Comparison of ENCODE assay signal across 9 cellular contexts in the genomic region with DNA sequence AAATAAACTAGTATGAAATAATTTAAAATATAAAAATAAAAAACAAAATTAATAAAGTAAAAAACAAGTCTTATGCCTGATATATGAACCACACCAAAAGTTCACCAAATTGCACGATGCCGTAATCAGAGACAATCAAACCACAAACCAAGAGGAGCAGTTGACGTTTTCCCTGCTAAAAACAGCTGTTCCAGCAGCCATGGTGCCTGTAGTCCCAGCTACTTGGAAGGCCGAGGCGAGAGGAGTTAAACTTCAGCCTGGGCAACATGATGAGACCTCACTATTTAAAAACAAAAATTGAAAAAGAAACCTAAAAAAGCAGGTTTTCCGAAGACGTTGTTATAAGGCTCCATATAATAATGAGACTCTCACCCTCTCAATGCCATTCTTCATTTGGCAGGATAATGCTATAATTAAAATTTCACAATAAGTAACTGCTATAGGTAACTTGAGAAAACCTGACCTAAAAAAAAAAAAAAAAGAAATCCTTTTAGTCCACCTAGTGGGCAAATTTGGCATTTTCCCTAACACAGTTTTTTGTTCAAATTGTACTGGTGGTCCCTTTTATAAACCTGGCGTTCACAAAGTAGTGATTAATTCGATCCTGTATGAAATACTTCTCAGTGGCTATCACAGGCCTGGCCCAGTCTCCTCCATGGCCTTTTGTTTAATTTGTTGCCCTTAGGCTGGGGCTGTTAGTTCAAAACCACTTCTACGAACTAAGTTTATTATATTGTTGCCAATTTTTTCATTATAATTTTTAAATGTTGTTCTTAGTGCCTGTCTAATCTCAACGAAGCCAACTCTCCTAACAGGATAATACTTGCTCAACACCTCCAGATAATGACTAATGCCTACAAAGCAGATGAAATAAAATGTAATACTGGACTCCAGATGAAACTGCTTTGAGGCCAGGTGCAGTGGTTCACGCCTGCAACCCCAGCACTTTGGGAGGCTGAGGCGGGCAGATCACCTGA.
DNase-seq lines count a peak whose midpoint lies in the region; ATAC-seq, FAIRE-seq and TF ChIP-seq lines count a peak whose summit lies in the region.
"Had no signal": no experiment of that assay in that cellular context is flagged by ENCODE, and none has a peak within 500 bp of the region (broad histone marks: within the 10 kb centered on the region; RNA-seq: fewer than 3 reads in every experiment).

No MANE protein-coding gene starts in this region.

- no peak overlapping the region for H3K4me2 ChIP-seq in astrocyte (ENCODE audit: low read length)
- H3K4me2 ChIP-seq: BLaER1 treated with 17β-estradiol and CSF1 and Interleukin-3, amounts not matched to agents 10 nM and 100 nM had no signal

- TF ChIP-seq POLR2A in right lobe of liver (IDR thresholded peaks at IDR 0.05), result no peak

- no peak overlapping the region for H2AFZ ChIP-seq in astrocyte (ENCODE audit: low read depth, low read length)

- ATAC-seq in right lobe of liver (peak in 2 of 4 donors; percentile 11 to 48), GM18517 (IDR thresholded peaks at IDR 0.05; ENCODE audit: unreplicated experiment) (no peak)

- no peaks in the 10 kb centered on the region for H3K79me2 ChIP-seq in astrocyte (ENCODE audit: insufficient read depth, low read length)

- H3K4me3 Mint-ChIP-seq in astrocyte (ENCODE audit: unreplicated experiment), result no peak overlapping the region

- H3K27ac ChIP-seq in astrocyte (ENCODE audit: low read depth, low read length), result no peak overlapping the region
- peak overlapping the region; percentile 58 to 84 (median 65) for H3K27ac ChIP-seq in right lobe of liver
- H3K27ac ChIP-seq: BLaER1 treated with 17β-estradiol and CSF1 and Interleukin-3, amounts not matched to agents 10 nM and 100 nM had no signal

- no peaks in the 10 kb centered on the region for H3K4me1 ChIP-seq in astrocyte (ENCODE audit: insufficient read depth, low read length)
- H3K4me1 ChIP-seq in right lobe of liver, result peaks cover 0 to 30% (median 3%) of the 10 kb centered on the region in 4 donors
- H3K4me1 ChIP-seq: BLaER1 treated with 17β-estradiol and CSF1 and Interleukin-3, amounts not matched to agents 10 nM and 100 nM had no signal

- no peaks in the 10 kb centered on the region for H3K36me3 ChIP-seq in astrocyte (ENCODE audit: insufficient read depth, low read length)
- no peaks in the 10 kb centered on the region for H3K36me3 ChIP-seq in right lobe of liver
- H3K36me3 ChIP-seq: BLaER1 treated with 17β-estradiol and CSF1 and Interleukin-3, amounts not matched to agents 10 nM and 100 nM had no signal

- H4K20me1 ChIP-seq in astrocyte (ENCODE audit: insufficient read depth, low read length), result no peaks in the 10 kb centered on the region
- H4K20me1 ChIP-seq: BLaER1 treated with 17β-estradiol and CSF1 and Interleukin-3, amounts not matched to agents 10 nM and 100 nM had no signal

- no peak overlapping the region for H3K27ac Mint-ChIP-seq in astrocyte (ENCODE audit: unreplicated experiment)

- intact Hi-C loops in right lobe of liver (cut with DNase I), result loop anchor here (10.0 kb wide), 1 partner anchor 81 kb away; no protein-coding TSS in a partner anchor

- peaks cover 2% of the 10 kb centered on the region for H3K4me1 Mint-ChIP-seq in astrocyte (ENCODE audit: low read depth, unreplicated experiment)

- peaks cover 31% of the 10 kb centered on the region for H3K27me3 Mint-ChIP-seq in astrocyte (ENCODE audit: low read depth, unreplicated experiment)

- no peak overlapping the region for H3K9ac ChIP-seq in astrocyte (ENCODE audit: low read length)
- H3K9ac ChIP-seq: BLaER1 treated with 17β-estradiol and CSF1 and Interleukin-3, amounts not matched to agents 10 nM and 100 nM had no signal

- DNase-seq in NCI-H2081 (lab: John Stamatoyannopoulos, UW) (peak; percentile 15 to 54), NCI-H2081 treated with DMSO at 0.1 percent for 48 hours (lab: John Stamatoyannopoulos, UW) (no peak), NCI-H1436 (lab: John Stamatoyannopoulos, UW) (peak; percentile 54), astrocyte (ENCODE audit: low read depth) (peak; percentile 18), right lobe of liver (no peak), activated T-cell treated with anti-CD3 and anti-CD28 coated beads for 4 hours (no peak)
- DNase-seq in activated naive CD4-positive, alpha-beta T cell (lab: John Stamatoyannopoulos, UW), result no peak

- TF ChIP-seq CTCF in astrocyte (IDR thresholded peaks at IDR 0.05; ENCODE audit: insufficient read depth, low read depth, low read length) (peak; percentile 81), right lobe of liver (IDR thresholded peaks at IDR 0.05) (peak; percentile 64 to 73 (median 69))

- no peaks in the 10 kb centered on the region for H3K36me3 Mint-ChIP-seq in astrocyte (ENCODE audit: low read depth, unreplicated experiment)

- no peaks in the 10 kb centered on the region for H3K9me3 ChIP-seq in astrocyte (ENCODE audit: insufficient read depth, low read depth, low read length)
- no peaks in the 10 kb centered on the region for H3K9me3 ChIP-seq in right lobe of liver

- H3K9me3 Mint-ChIP-seq in astrocyte (ENCODE audit: unreplicated experiment), result peaks cover 7% of the 10 kb centered on the region

- WGBS in right lobe of liver (ENCODE audit: insufficient coverage, low coverage, low lambda C conversion rate, missing lambda C conversion rate), result 29% methylated on average over 11 of the region's 13 CpGs

- FAIRE-seq in astrocyte (lab: Jason Lieb, UNC), result no peak

- H3K4me3 ChIP-seq in astrocyte (ENCODE audit: insufficient read depth, low read depth, low read length) (no peak overlapping the region), right lobe of liver (no peak overlapping the region)
- H3K4me3 ChIP-seq: BLaER1 treated with 17β-estradiol and CSF1 and Interleukin-3, amounts not matched to agents 10 nM and 100 nM had no signal

- H3K27me3 ChIP-seq in astrocyte (ENCODE audit: insufficient read depth, low read length), result peaks cover 38% of the 10 kb centered on the region
- H3K27me3 ChIP-seq in right lobe of liver, result no peaks in the 10 kb centered on the region

Comparison
In these comparisons a context has a peak if more than half of its experiments do, and no peak if none do; other contexts are left out.
1. DNase-seq: peak in NCI-H2081 (2 of 2), NCI-H1436 (single experiment) and astrocyte (single experiment); none in NCI-H2081 treated with DMSO at 0.1 percent for 48 hours (single experiment), right lobe of liver (0 of 3), activated naive CD4-positive, alpha-beta T cell (0 of 4) and activated T-cell treated with anti-CD3 and anti-CD28 coated beads for 4 hours (single experiment).